8 cellular contexts compared by ENCODE assay signal in the genomic region with DNA sequence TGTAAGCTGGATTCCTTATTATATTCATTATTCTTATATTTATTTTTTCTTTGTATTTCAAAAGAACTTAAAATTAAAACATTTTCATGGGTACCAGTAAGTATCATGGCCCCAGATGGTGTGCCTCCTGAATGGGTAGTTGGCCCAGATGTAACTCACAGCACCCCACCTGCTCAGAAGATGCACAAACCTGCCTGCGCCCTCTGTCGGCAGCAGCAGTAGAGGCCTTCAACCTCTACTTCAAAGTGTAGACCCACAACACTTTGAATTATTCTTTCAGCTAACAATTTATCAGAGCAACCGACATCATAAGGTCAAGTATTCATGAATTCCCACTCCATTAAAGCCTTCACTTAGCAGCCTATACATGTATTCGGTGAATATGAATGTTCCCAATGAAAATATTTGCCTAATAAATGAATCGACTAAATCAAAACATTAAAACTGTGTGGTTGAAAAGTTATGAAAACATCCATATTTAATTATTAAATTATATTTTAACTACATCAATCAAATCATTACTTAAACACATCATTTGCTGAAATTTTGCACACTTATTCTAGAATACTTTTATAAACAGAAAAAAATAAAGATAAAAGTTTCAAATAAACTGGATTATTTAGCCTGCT. TPM values are rescaled to one million over a fixed set of nuclear protein-coding genes. Genes with fewer than 3 reads are reported as not detected.
A peak's percentile ranks its signal among the peaks of the same experiment; 100 is the strongest.
DNase-seq lines count a peak whose midpoint lies in the region; ATAC-seq and TF ChIP-seq lines count a peak whose summit lies in the region.

No MANE protein-coding gene starts in this region.

- no peak overlapping the region for H4K8ac ChIP-seq in mesendoderm (ENCODE audit: low read depth, low read length)

- no CpG with 5 or more reads among the region's 5 CpGs for WGBS in mesendoderm (ENCODE audit: extremely low coverage, insufficient coverage, low lambda C conversion rate)

- H3K27me3 ChIP-seq in mesendoderm (ENCODE audit: insufficient read depth, low read length, poor library complexity): no peaks in the 10 kb centered on the region

- DNase-seq in GM12864 (ENCODE audit: low read depth) (peak; percentile 50), NCI-H460 (ENCODE audit: extremely low read depth, low read depth) (peak; percentile 74), dermis microvascular lymphatic vessel endothelial cell (ENCODE audit: low read depth in 2 of 2) (peak; percentile 26 to 64), mesendoderm (peak; percentile 83), cortex of kidney (lab: John Stamatoyannopoulos, UW) (no peak)
- peak; percentile 75 for DNase-seq in activated CD4-positive, alpha-beta T cell treated with anti-CD3 and anti-CD28 coated beads, Interleukin-2, amount 50 U/mL, for 1 hour
- peak; percentile 34 to 52 for DNase-seq in stimulated activated CD8-positive, alpha-beta memory T cell treated with anti-CD3 and anti-CD28 coated beads, Interleukin-7, amount 100 ng/mL, for 1 hour (ENCODE audit: low read depth in 2 of 2)

- no peak overlapping the region for H2AK5ac ChIP-seq in mesendoderm (ENCODE audit: low read length)

- no peaks in the 10 kb centered on the region for H3K36me3 ChIP-seq in mesendoderm (ENCODE audit: control insufficient read depth, insufficient read depth, low read length)

- H3K27ac ChIP-seq in mesendoderm (ENCODE audit: low read depth, low read length): no peak overlapping the region

- no peak overlapping the region for H3K23ac ChIP-seq in mesendoderm (ENCODE audit: low read length)

- no peaks in the 10 kb centered on the region for H3K79me1 ChIP-seq in mesendoderm (ENCODE audit: low read length)

- ATAC-seq in HG03159 (IDR thresholded peaks at IDR 0.05; ENCODE audit: unreplicated experiment): peak; percentile 84

- H3K18ac ChIP-seq in mesendoderm (ENCODE audit: low read length): no peak overlapping the region

- H2BK5ac ChIP-seq in mesendoderm (ENCODE audit: low read length): no peak overlapping the region

- H3K9ac ChIP-seq in mesendoderm (ENCODE audit: low read length): no peak overlapping the region

- no peaks in the 10 kb centered on the region for H3K4me1 ChIP-seq in mesendoderm (ENCODE audit: control insufficient read depth, low read depth, low read length)

- no peak overlapping the region for H3K4me3 ChIP-seq in GM12864 (ENCODE audit: low read depth, low read length)
- H3K4me3 ChIP-seq in mesendoderm (ENCODE audit: low read length): no peak overlapping the region

- no peak overlapping the region for H3K4ac ChIP-seq in mesendoderm (ENCODE audit: low read depth, low read length)

- no peak overlapping the region for H4K5ac ChIP-seq in mesendoderm (ENCODE audit: low read length)

- no peak overlapping the region for H3K4me2 ChIP-seq in mesendoderm (ENCODE audit: low read length)

- H2BK120ac ChIP-seq in mesendoderm (ENCODE audit: low read depth, low read length): no peak overlapping the region

- H3K79me2 ChIP-seq in mesendoderm (ENCODE audit: control insufficient read depth, insufficient read depth, low read length): no peaks in the 10 kb centered on the region

- no peak overlapping the region for H2BK15ac ChIP-seq in mesendoderm (replicated peaks; ENCODE audit: low read depth)

- H3K56ac ChIP-seq in mesendoderm (ENCODE audit: low read length): no peak overlapping the region

- peak; percentile 91 for TF ChIP-seq CTCF in GM12864 (IDR thresholded peaks at IDR 0.05; ENCODE audit: low read depth, low read length, missing control alignments)

RNA-seq across cellular contexts. Expression of a gene that starts 25.4 kb away (rescaled TPM):
- total RNA-seq in NCI-H460 (2014; rRNA removed; shearing (Covaris generic)): 6.9 and 7.2 TPM in 2 replicates
- polyA plus RNA-seq in NCI-H460 (2014; cell fraction: nucleus; rRNA removed): 8.9 and 11.7 TPM in 2 replicates
- total RNA-seq in dermis microvascular lymphatic vessel endothelial cell: 2.3 and 3.5 TPM in 2 replicates
- polyA plus RNA-seq in mesendoderm (2013, experiment 1 of 2): 5.4 TPM
- polyA plus RNA-seq in mesendoderm (2013, experiment 2 of 2): 5.4 TPM

RNA-seq across cellular contexts. Expression of a gene that starts 52.4 kb away (rescaled TPM):
- total RNA-seq in NCI-H460 (2014; rRNA removed; shearing (Covaris generic)): not detected in 2 replicates
- polyA plus RNA-seq in NCI-H460 (2014; cell fraction: nucleus; rRNA removed): not detected in 2 replicates
- not detected in 2 replicates for total RNA-seq in dermis microvascular lymphatic vessel endothelial cell
- 0.07 TPM for polyA plus RNA-seq in mesendoderm (2013, experiment 1 of 2)
- polyA plus RNA-seq in mesendoderm (2013, experiment 2 of 2): not detected
